17 cellular contexts compared by ENCODE assay signal in genomic region chr16:53024045-53024444, GRCh38. TPM values are rescaled to one million over a fixed set of nuclear protein-coding genes. Genes with fewer than 3 reads are reported as not detected.
DNase-seq lines count a peak whose midpoint lies in the region; ATAC-seq, FAIRE-seq and TF ChIP-seq lines count a peak whose summit lies in the region.
"Had no signal": no experiment of that assay in that cellular context is flagged by ENCODE, and none has a peak within 500 bp of the region (broad histone marks: within the 10 kb centered on the region; RNA-seq: fewer than 3 reads in every experiment).

No MANE protein-coding gene starts in this region.

- DNase-seq in GM12865 (ENCODE audit: low read depth) (peak; percentile 19), NCI-H1105 treated with DMSO at 0.1 percent for 48 hours (lab: John Stamatoyannopoulos, UW) (no peak), kidney (no peak), NCI-H1436 (lab: John Stamatoyannopoulos, UW) (no peak), T-helper 1 cell (no peak)
- DNase-seq: COR-L47, DMS153, IMR-90, NCI-H1694 treated with DMSO at 0.1 percent for 48 hours, NCI-H446, T-cell had no signal

- H3K4me1 ChIP-seq in kidney (ENCODE audit: control insufficient read depth in 1 of 2, insufficient read depth in 1 of 2, low read depth in 1 of 2, low read length in 2 of 2), result no peaks in the 10 kb centered on the region
- H3K4me1 ChIP-seq: A549 had no signal

- peak overlapping the region; percentile 62 for H3K27ac Mint-ChIP-seq in dendritic cell treated with granulocyte-macrophage colony-stimulating factor and Interleukin-4, amounts not matched to agents 40 ng/mL and 50 ng/mL, for 4 days
- H3K27ac Mint-ChIP-seq: T-cell had no signal

- TF ChIP-seq CTCF in GM12865 (IDR thresholded peaks at IDR 0.05; ENCODE audit: insufficient read depth, low read depth, low read length, missing control alignments) (no peak), kidney (IDR thresholded peaks at IDR 0.05; ENCODE audit: borderline replicate concordance, extremely low read depth, insufficient read depth) (no peak)

- no peak overlapping the region for H3K9ac ChIP-seq in kidney (ENCODE audit: low read length in 2 of 2)

- no peak overlapping the region for H3K4me3 Mint-ChIP-seq in dendritic cell treated with granulocyte-macrophage colony-stimulating factor and Interleukin-4, amounts not matched to agents 40 ng/mL and 50 ng/mL, for 4 days
- H3K4me3 Mint-ChIP-seq: T-cell had no signal

- intact Hi-C loops in dendritic cell treated with granulocyte-macrophage colony-stimulating factor and Interleukin-4, amounts not matched to agents 40 ng/mL and 50 ng/mL, for 4 days (cut with micrococcal nuclease), result no loop called here
- intact Hi-C loops in kidney (cut with DNase I), result no loop called here

- H3K36me3 Mint-ChIP-seq in dendritic cell treated with granulocyte-macrophage colony-stimulating factor and Interleukin-4, amounts not matched to agents 40 ng/mL and 50 ng/mL, for 4 days (ENCODE audit: low read depth), result no peaks in the 10 kb centered on the region
- H3K36me3 Mint-ChIP-seq: T-cell had no signal

- no peaks in the 10 kb centered on the region for H3K36me3 ChIP-seq in kidney (ENCODE audit: control insufficient read depth in 1 of 2, insufficient read depth in 2 of 2, low read length in 2 of 2)

- ATAC-seq in GM21360 (IDR thresholded peaks at IDR 0.05; ENCODE audit: unreplicated experiment), result peak; percentile 48
- ATAC-seq in HG03159 (IDR thresholded peaks at IDR 0.05; ENCODE audit: unreplicated experiment), result peak; percentile 46
- ATAC-seq: A549, HCT116, T-cell had no signal

- H3K27ac ChIP-seq in kidney (ENCODE audit: low read depth in 2 of 2, low read length in 2 of 2), result no peak overlapping the region
- H3K27ac ChIP-seq: A549, C4-2B had no signal

- no peaks in the 10 kb centered on the region for H3K9me3 Mint-ChIP-seq in dendritic cell treated with granulocyte-macrophage colony-stimulating factor and Interleukin-4, amounts not matched to agents 40 ng/mL and 50 ng/mL, for 4 days
- H3K9me3 Mint-ChIP-seq: T-cell had no signal

- FAIRE-seq in kidney (lab: Jason Lieb, UNC), result no peak
- FAIRE-seq: A549 had no signal

- H3K27me3 Mint-ChIP-seq in dendritic cell treated with granulocyte-macrophage colony-stimulating factor and Interleukin-4, amounts not matched to agents 40 ng/mL and 50 ng/mL, for 4 days, result no peaks in the 10 kb centered on the region

- no peak overlapping the region for H3K4me3 ChIP-seq in GM12865 (ENCODE audit: low read depth, low read length)
- H3K4me3 ChIP-seq in kidney (ENCODE audit: low read length in 2 of 2), result no peak overlapping the region
- H3K4me3 ChIP-seq: A549 had no signal

- no peaks in the 10 kb centered on the region for H3K9me3 ChIP-seq in kidney (ENCODE audit: control insufficient read depth in 1 of 2, low read length in 2 of 2)
- H3K9me3 ChIP-seq: A549 had no signal

- H3K4me1 Mint-ChIP-seq in dendritic cell treated with granulocyte-macrophage colony-stimulating factor and Interleukin-4, amounts not matched to agents 40 ng/mL and 50 ng/mL, for 4 days (ENCODE audit: low read depth), result peaks cover 17% of the 10 kb centered on the region
- H3K4me1 Mint-ChIP-seq: T-cell had no signal

RNA-seq across cellular contexts. Expression of gene CHD9NB, which starts 28.7 kb away (rescaled TPM):
- total RNA-seq in kidney, result 26.2 TPM
- polyA plus RNA-seq in kidney (ENCODE audit: insufficient read depth, low read depth, low replicate concordance), result 9.8 TPM
- total RNA-seq: T-cell had no signal

RNA-seq across cellular contexts. Expression of gene CHD9, which starts 30.7 kb away (rescaled TPM):
- total RNA-seq in kidney, result 83.7 TPM
- 9.4 TPM for polyA plus RNA-seq in kidney (ENCODE audit: insufficient read depth, low read depth, low replicate concordance)
